Comparison of ENCODE assay signal across 8 cellular contexts in the genomic region with DNA sequence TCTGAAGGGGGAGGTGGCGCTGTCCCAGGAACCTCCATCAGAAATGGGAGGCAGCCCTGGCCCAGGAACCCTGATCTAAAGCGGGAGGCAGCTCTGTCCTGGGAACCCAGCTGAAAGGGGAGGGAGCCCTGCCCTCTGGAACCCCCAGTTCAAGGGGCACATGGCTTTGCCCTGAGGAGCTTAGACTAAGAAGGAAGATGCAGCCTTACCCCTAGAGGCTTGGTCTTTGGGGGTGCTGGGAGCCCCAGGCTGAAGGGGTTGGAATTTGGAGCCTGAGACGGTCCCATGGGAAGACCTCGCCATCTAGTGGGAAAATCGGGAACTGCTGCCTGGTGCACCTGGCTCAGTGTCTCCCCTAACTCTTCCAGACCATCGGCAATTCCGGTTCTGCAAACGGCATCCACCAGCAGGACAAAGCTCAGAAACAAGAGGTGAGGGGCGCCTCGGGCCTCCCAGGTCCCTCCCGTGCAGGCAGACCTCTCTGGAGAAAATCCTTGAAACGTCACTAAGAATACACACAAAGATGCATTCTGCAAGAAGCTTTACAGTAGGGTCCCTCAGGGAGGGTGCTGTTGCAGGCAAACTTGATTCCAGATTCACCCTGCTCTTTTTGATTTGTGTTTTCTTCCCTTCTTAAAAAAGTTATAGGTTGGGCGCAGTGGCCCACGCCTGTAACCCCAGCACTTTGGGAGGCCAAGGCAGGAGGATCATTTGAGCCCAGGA. TPM values are rescaled to one million over a fixed set of nuclear protein-coding genes. Genes with fewer than 3 reads are reported as not detected.
DNase-seq lines count a peak whose midpoint lies in the region; ATAC-seq and TF ChIP-seq lines count a peak whose summit lies in the region.

No MANE protein-coding gene starts in this region.

- no peak for TF ChIP-seq POLR2A in sigmoid colon (IDR thresholded peaks at IDR 0.05)

- H3K4me1 Mint-ChIP-seq in activated naive CD8-positive, alpha-beta T cell treated with anti-CD3 and anti-CD28 coated beads, Interleukin-2, amount 50 U/mL, for 24 hours, result no peaks in the 10 kb centered on the region

- H3K36me3 Mint-ChIP-seq in activated naive CD8-positive, alpha-beta T cell treated with anti-CD3 and anti-CD28 coated beads, Interleukin-2, amount 50 U/mL, for 24 hours (ENCODE audit: low read depth), result no peaks in the 10 kb centered on the region

- no peaks in the 10 kb centered on the region for H3K27me3 ChIP-seq in Karpas-422 (ENCODE audit: low read length)
- H3K27me3 ChIP-seq in SU-DHL-6 (ENCODE audit: low read length), result no peaks in the 10 kb centered on the region
- no peaks in the 10 kb centered on the region for H3K27me3 ChIP-seq in sigmoid colon

- H3K27ac ChIP-seq in Karpas-422 (ENCODE audit: low read length) (no peak overlapping the region), SU-DHL-6 (ENCODE audit: low read depth, low read length) (no peak overlapping the region), sigmoid colon (no peak overlapping the region)

- H3K9me3 Mint-ChIP-seq in activated naive CD8-positive, alpha-beta T cell treated with anti-CD3 and anti-CD28 coated beads, Interleukin-2, amount 50 U/mL, for 24 hours, result no peaks in the 10 kb centered on the region

- ATAC-seq in activated naive CD8-positive, alpha-beta T cell treated with anti-CD3 and anti-CD28 coated beads, Interleukin-2, amount 50 U/mL, for 24 hours, result peak; percentile 66
- ATAC-seq in left ventricle myocardium superior, result peak; percentile 71
- no peak for ATAC-seq in HG02852 (IDR thresholded peaks at IDR 0.05; ENCODE audit: unreplicated experiment)

- no peak overlapping the region for H3K9ac ChIP-seq in Karpas-422 (ENCODE audit: low read length)
- no peak overlapping the region for H3K9ac ChIP-seq in SU-DHL-6 (ENCODE audit: low read length)

- TF ChIP-seq EP300 in sigmoid colon (IDR thresholded peaks at IDR 0.05), result no peak

- H3K9me3 ChIP-seq in Karpas-422 (ENCODE audit: low read length) (no peaks in the 10 kb centered on the region), SU-DHL-6 (ENCODE audit: insufficient read depth, low read length) (no peaks in the 10 kb centered on the region), sigmoid colon (no peaks in the 10 kb centered on the region)

- H3K36me3 ChIP-seq in Karpas-422 (ENCODE audit: insufficient read depth, low read length) (no peaks in the 10 kb centered on the region), SU-DHL-6 (ENCODE audit: low read length) (no peaks in the 10 kb centered on the region), sigmoid colon (peaks cover 0 to 61% (median 19%) of the 10 kb centered on the region in 4 donors)

- intact Hi-C loops in left ventricle myocardium superior (cut with micrococcal nuclease), result no loop called here
- intact Hi-C loops in sigmoid colon (cut with DNase I), result loop anchor here (1.0 to 5.0 kb wide), 2 partner anchors 195 to 334 kb away; no protein-coding TSS in a partner anchor

- no peaks in the 10 kb centered on the region for H4K20me1 ChIP-seq in Karpas-422 (ENCODE audit: insufficient read depth, low read depth, low read length)
- no peaks in the 10 kb centered on the region for H4K20me1 ChIP-seq in SU-DHL-6 (ENCODE audit: low read depth, low read length)

- H3K4me1 ChIP-seq in Karpas-422 (ENCODE audit: low read length) (no peaks in the 10 kb centered on the region), sigmoid colon (no peaks in the 10 kb centered on the region)

- H3K4me3 ChIP-seq in Karpas-422 (ENCODE audit: low read length) (no peak overlapping the region), SU-DHL-6 (ENCODE audit: insufficient read depth, low read length, poor library complexity, severe bottlenecking) (no peak overlapping the region), sigmoid colon (no peak overlapping the region)

- TF ChIP-seq CTCF in SU-DHL-6 (IDR thresholded peaks at IDR 0.05; ENCODE audit: insufficient read depth, low read length, poor library complexity, severe bottlenecking) (peak; percentile 90), sigmoid colon (IDR thresholded peaks at IDR 0.05) (peak; percentile 88 to 99 (median 90))

- no peaks in the 10 kb centered on the region for H3K9me2 ChIP-seq in Karpas-422 (replicated peaks; ENCODE audit: insufficient read depth, low read length)
- no peaks in the 10 kb centered on the region for H3K9me2 ChIP-seq in SU-DHL-6 (replicated peaks; ENCODE audit: insufficient read depth, low read length)

- DNase-seq in EL (peak; percentile 67), Karpas-422 (peak; percentile 91), left ventricle myocardium superior (peak; percentile 74), sigmoid colon (peak; percentile 83), mesenteric fat pad (ENCODE audit: low spot score) (no peak)
- DNase-seq in activated naive CD8-positive, alpha-beta T cell treated with anti-CD3 and anti-CD28 coated beads, Interleukin-2, amount 50 U/mL, for 24 hours, result peak; percentile 81

- H2AFZ ChIP-seq in Karpas-422 (ENCODE audit: low read length) (no peak overlapping the region), SU-DHL-6 (ENCODE audit: low read depth, low read length, severe bottlenecking) (no peak overlapping the region)

- H3K79me2 ChIP-seq in Karpas-422 (ENCODE audit: low read length) (no peaks in the 10 kb centered on the region), SU-DHL-6 (ENCODE audit: insufficient read depth, low read length) (no peaks in the 10 kb centered on the region)

- H3K27ac Mint-ChIP-seq in activated naive CD8-positive, alpha-beta T cell treated with anti-CD3 and anti-CD28 coated beads, Interleukin-2, amount 50 U/mL, for 24 hours, result no peak overlapping the region

- no peaks in the 10 kb centered on the region for H3K27me3 Mint-ChIP-seq in activated naive CD8-positive, alpha-beta T cell treated with anti-CD3 and anti-CD28 coated beads, Interleukin-2, amount 50 U/mL, for 24 hours

- no peaks in the 10 kb centered on the region for H3F3A ChIP-seq in SU-DHL-6 (ENCODE audit: insufficient read depth)

- 41 to 44% methylated on average over 14 of the region's 14 CpGs for WGBS in sigmoid colon, 2 donors

- no peak overlapping the region for H3K4me2 ChIP-seq in Karpas-422 (ENCODE audit: low read depth, low read length, poor library complexity, severe bottlenecking)
- H3K4me2 ChIP-seq in SU-DHL-6 (ENCODE audit: low read depth, low read length, poor library complexity, severe bottlenecking), result no peak overlapping the region

- no peak overlapping the region for H3K4me3 Mint-ChIP-seq in activated naive CD8-positive, alpha-beta T cell treated with anti-CD3 and anti-CD28 coated beads, Interleukin-2, amount 50 U/mL, for 24 hours

RNA-seq across cellular contexts. Expression of a gene that starts 52.4 kb away (rescaled TPM):
- total RNA-seq in Karpas-422 (2014; rRNA removed; shearing (Covaris generic); ENCODE audit: low replicate concordance), result not detected in 2 replicates
- total RNA-seq in left ventricle myocardium superior, result 19.5 TPM
- 10 to 100 TPM; 15.0 to 24.2 (median 17.9) TPM for total RNA-seq in sigmoid colon
- 10 to 100 TPM in 1 of 3 donors, 1 to 10 TPM in 2; 1.8 to 13.6 (median 3.5) TPM for polyA plus RNA-seq in sigmoid colon
- total RNA-seq in mesenteric fat pad, result 17.3 TPM

Comparison
In these comparisons a context has a peak if more than half of its experiments do, and no peak if none do; other contexts are left out.
1. RNA of a gene that starts 52.4 kb away (total RNA-seq): 19.5 TPM in left ventricle myocardium superior (single experiment), 15.0 to 24.2 TPM in sigmoid colon and 17.3 TPM in mesenteric fat pad (single experiment); not detected in Karpas-422; every median in the first group is over 10 times any median in the second.